In genomic region chr10:70409772-70410171, GRCh38 we compare ENCODE assay signal across 1 cellular context.
TF ChIP-seq lines count a peak whose summit lies in the region.

No MANE protein-coding gene starts in this region.

TF ChIP-seq in GM23338, 12 proteins besides CTCF, POLR2A, EP300 and RAD21:
- no peak for TF ChIP-seq ZNF462 (CRISPR knock-in tag; IDR thresholded peaks at IDR 0.05)
- no peak for TF ChIP-seq STAT1 (IDR thresholded peaks at IDR 0.05; ENCODE audit: unreplicated experiment)
- TF ChIP-seq EZH2phosphoT487 (IDR thresholded peaks at IDR 0.05; ENCODE audit: unreplicated experiment) = no peak
- no peak for TF ChIP-seq ZNF114 (CRISPR knock-in tag; IDR thresholded peaks at IDR 0.05)
- TF ChIP-seq JUNB (IDR thresholded peaks at IDR 0.05; ENCODE audit: unreplicated experiment) = no peak
- no peak for TF ChIP-seq CREB1 (CRISPR knock-in tag; IDR thresholded peaks at IDR 0.05; ENCODE audit: low read depth)
- TF ChIP-seq REST (IDR thresholded peaks at IDR 0.05; ENCODE audit: unreplicated experiment) = no peak
- TF ChIP-seq POLR2AphosphoS5 (IDR thresholded peaks at IDR 0.05; ENCODE audit: low read depth) = no peak
- TF ChIP-seq EZH2 (IDR thresholded peaks at IDR 0.05; ENCODE audit: low read depth, unreplicated experiment) = no peak
- TF ChIP-seq NANOG (IDR thresholded peaks at IDR 0.05; ENCODE audit: borderline replicate concordance) = no peak
